In the genomic region with DNA sequence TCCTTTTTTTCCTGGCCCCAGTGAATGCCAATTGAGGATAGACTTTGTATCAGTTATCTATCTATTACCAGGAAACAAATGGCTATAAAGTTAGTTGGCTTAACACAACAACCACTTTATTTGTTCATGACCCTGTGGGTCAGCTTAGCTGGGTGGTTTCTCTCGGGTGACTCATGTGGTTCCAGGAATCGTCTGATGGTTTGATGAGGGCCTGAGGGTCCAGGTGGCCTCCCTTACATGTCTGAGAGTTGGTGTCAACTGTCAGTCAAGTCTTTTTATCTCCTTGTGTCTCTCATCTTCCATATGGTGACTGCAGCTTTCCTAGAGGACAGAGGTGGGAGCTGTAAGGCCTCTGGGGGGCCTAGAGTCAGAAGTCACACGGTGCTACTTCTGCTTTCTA, we compare ENCODE assay signal across 1 cellular context.
TF ChIP-seq lines count a peak whose summit lies in the region.

No MANE protein-coding gene starts in this region.

TF ChIP-seq in HepG2, 621 proteins besides CTCF, POLR2A, EP300 and RAD21:
- no peak for TF ChIP-seq FIP1L1 (IDR thresholded peaks at IDR 0.05; ENCODE audit: borderline replicate concordance, insufficient read depth, low read depth, low read length)
- TF ChIP-seq, protein P1, sequence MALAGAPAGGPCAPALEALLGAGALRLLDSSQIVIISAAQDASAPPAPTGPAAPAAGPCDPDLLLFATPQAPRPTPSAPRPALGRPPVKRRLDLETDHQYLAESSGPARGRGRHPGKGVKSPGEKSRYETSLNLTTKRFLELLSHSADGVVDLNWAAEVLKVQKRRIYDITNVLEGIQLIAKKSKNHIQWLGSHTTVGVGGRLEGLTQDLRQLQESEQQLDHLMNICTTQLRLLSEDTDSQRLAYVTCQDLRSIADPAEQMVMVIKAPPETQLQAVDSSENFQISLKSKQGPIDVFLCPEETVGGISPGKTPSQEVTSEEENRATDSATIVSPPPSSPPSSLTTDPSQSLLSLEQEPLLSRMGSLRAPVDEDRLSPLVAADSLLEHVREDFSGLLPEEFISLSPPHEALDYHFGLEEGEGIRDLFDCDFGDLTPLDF (CRISPR knock-in tag; IDR thresholded peaks at IDR 0.05) = no peak
- TF ChIP-seq XBP1 (CRISPR knock-in tag; IDR thresholded peaks at IDR 0.05) = no peak
- TF ChIP-seq, protein P2, sequence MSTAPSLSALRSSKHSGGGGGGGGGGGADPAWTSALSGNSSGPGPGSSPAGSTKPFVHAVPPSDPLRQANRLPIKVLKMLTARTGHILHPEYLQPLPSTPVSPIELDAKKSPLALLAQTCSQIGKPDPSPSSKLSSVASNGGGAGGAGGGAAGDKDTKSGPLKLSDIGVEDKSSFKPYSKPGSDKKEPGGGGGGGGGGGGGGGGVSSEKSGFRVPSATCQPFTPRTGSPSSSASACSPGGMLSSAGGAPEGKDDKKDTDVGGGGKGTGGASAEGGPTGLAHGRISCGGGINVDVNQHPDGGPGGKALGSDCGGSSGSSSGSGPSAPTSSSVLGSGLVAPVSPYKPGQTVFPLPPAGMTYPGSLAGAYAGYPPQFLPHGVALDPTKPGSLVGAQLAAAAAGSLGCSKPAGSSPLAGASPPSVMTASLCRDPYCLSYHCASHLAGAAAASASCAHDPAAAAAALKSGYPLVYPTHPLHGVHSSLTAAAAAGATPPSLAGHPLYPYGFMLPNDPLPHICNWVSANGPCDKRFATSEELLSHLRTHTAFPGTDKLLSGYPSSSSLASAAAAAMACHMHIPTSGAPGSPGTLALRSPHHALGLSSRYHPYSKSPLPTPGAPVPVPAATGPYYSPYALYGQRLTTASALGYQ (CRISPR knock-in tag; IDR thresholded peaks at IDR 0.05) = no peak
- TF ChIP-seq, protein P3, sequence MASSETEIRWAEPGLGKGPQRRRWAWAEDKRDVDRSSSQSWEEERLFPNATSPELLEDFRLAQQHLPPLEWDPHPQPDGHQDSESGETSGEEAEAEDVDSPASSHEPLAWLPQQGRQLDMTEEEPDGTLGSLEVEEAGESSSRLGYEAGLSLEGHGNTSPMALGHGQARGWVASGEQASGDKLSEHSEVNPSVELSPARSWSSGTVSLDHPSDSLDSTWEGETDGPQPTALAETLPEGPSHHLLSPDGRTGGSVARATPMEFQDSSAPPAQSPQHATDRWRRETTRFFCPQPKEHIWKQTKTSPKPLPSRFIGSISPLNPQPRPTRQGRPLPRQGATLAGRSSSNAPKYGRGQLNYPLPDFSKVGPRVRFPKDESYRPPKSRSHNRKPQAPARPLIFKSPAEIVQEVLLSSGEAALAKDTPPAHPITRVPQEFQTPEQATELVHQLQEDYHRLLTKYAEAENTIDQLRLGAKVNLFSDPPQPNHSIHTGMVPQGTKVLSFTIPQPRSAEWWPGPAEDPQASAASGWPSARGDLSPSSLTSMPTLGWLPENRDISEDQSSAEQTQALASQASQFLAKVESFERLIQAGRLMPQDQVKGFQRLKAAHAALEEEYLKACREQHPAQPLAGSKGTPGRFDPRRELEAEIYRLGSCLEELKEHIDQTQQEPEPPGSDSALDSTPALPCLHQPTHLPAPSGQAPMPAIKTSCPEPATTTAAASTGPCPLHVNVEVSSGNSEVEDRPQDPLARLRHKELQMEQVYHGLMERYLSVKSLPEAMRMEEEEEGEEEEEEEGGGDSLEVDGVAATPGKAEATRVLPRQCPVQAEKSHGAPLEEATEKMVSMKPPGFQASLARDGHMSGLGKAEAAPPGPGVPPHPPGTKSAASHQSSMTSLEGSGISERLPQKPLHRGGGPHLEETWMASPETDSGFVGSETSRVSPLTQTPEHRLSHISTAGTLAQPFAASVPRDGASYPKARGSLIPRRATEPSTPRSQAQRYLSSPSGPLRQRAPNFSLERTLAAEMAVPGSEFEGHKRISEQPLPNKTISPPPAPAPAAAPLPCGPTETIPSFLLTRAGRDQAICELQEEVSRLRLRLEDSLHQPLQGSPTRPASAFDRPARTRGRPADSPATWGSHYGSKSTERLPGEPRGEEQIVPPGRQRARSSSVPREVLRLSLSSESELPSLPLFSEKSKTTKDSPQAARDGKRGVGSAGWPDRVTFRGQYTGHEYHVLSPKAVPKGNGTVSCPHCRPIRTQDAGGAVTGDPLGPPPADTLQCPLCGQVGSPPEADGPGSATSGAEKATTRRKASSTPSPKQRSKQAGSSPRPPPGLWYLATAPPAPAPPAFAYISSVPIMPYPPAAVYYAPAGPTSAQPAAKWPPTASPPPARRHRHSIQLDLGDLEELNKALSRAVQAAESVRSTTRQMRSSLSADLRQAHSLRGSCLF (CRISPR knock-in tag; IDR thresholded peaks at IDR 0.05; ENCODE audit: borderline replicate concordance) = no peak
- TF ChIP-seq, protein P4, sequence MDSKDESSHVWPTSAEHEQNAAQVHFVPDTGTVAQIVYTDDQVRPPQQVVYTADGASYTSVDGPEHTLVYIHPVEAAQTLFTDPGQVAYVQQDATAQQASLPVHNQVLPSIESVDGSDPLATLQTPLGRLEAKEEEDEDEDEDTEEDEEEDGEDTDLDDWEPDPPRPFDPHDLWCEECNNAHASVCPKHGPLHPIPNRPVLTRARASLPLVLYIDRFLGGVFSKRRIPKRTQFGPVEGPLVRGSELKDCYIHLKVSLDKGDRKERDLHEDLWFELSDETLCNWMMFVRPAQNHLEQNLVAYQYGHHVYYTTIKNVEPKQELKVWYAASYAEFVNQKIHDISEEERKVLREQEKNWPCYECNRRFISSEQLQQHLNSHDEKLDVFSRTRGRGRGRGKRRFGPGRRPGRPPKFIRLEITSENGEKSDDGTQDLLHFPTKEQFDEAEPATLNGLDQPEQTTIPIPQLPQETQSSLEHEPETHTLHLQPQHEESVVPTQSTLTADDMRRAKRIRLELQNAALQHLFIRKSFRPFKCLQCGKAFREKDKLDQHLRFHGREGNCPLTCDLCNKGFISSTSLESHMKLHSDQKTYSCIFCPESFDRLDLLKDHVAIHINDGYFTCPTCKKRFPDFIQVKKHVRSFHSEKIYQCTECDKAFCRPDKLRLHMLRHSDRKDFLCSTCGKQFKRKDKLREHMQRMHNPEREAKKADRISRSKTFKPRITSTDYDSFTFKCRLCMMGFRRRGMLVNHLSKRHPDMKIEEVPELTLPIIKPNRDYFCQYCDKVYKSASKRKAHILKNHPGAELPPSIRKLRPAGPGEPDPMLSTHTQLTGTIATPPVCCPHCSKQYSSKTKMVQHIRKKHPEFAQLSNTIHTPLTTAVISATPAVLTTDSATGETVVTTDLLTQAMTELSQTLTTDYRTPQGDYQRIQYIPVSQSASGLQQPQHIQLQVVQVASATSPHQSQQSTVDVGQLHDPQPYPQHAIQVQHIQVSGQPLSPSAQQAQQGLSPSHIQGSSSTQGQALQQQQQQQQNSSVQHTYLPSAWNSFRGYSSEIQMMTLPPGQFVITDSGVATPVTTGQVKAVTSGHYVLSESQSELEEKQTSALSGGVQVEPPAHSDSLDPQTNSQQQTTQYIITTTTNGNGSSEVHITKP (CRISPR knock-in tag; IDR thresholded peaks at IDR 0.05; ENCODE audit: low read depth) = no peak
- TF ChIP-seq ZNF558 (CRISPR knock-in tag; IDR thresholded peaks at IDR 0.05; ENCODE audit: borderline replicate concordance) = no peak
- TF ChIP-seq ZNF430 (CRISPR knock-in tag; IDR thresholded peaks at IDR 0.05) = no peak
- TF ChIP-seq GATAD1 (CRISPR knock-in tag; IDR thresholded peaks at IDR 0.05) = no peak
- TF ChIP-seq FOSL2 (CRISPR knock-in tag; IDR thresholded peaks at IDR 0.05) = peak; percentile 78
- TF ChIP-seq ATF7-NPFF (CRISPR knock-in tag; IDR thresholded peaks at IDR 0.05; ENCODE audit: low read depth) = no peak
- TF ChIP-seq GABPB1 (CRISPR knock-in tag; IDR thresholded peaks at IDR 0.05) = no peak
- 0 out of 2 replicates have a peak, but pooled peaks have one; percentile 7 for TF ChIP-seq RARA (CRISPR knock-in tag; IDR thresholded peaks at IDR 0.05)
TF ChIP-seq in HepG2: peak in this region for 2.
